8 cellular contexts compared by ENCODE assay signal in genomic region chr1:100894622-100895539, GRCh38. TPM values are rescaled to one million over a fixed set of nuclear protein-coding genes. Genes with fewer than 3 reads are reported as not detected.
DNase-seq lines count a peak whose midpoint lies in the region; ATAC-seq, FAIRE-seq and TF ChIP-seq lines count a peak whose summit lies in the region.

A gene with protein sequence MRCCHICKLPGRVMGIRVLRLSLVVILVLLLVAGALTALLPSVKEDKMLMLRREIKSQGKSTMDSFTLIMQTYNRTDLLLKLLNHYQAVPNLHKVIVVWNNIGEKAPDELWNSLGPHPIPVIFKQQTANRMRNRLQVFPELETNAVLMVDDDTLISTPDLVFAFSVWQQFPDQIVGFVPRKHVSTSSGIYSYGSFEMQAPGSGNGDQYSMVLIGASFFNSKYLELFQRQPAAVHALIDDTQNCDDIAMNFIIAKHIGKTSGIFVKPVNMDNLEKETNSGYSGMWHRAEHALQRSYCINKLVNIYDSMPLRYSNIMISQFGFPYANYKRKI (minus strand): TSS chr1:100894842. CDS start chr1:100888757, 6,085 bp downstream.

- peaks cover 0 to 21% of the 10 kb centered on the region in 2 donors for H3K4me1 ChIP-seq in right atrium auricular region
- peaks cover 2% of the 10 kb centered on the region for H3K4me1 ChIP-seq in prostate gland (replicated peaks)
- H3K4me1 ChIP-seq in uterus = peaks cover 0 to 4% of the 10 kb centered on the region in 2 donors

- peaks cover 3% of the 10 kb centered on the region for H3K27me3 Mint-ChIP-seq in T-helper 1 cell treated with Interleukin-12 subunit alpha and Interleukin-12 subunit beta and Interleukin-4 antibody, amounts not matched to agents 30 μg/mL and 1 μg/mL, for 36 hours (ENCODE audit: low read depth)

- intact Hi-C loops in prostate gland (cut with DNase I) = loop anchor here (10.0 kb wide), 1 partner anchor 760 kb away; the partner anchor contains the start of genes SASS6 and TRMT13
- intact Hi-C loops in uterus (cut with DNase I; ENCODE audit: low total_unique reads) = no loop called here

- no peak; the same call in 1 of the 2 replicates for TF ChIP-seq POLR2A in GM12892 (IDR thresholded peaks at IDR 0.05; ENCODE audit: low read depth, low read length)
- peak; percentile 40 for TF ChIP-seq POLR2A in prostate gland (IDR thresholded peaks at IDR 0.05)
- TF ChIP-seq POLR2A in uterus (IDR thresholded peaks at IDR 0.05) = peak in 1 of 2 donors; percentile 34

- peaks cover 38% of the 10 kb centered on the region for H3K4me1 Mint-ChIP-seq in T-helper 1 cell treated with Interleukin-12 subunit alpha and Interleukin-12 subunit beta and Interleukin-4 antibody, amounts not matched to agents 30 μg/mL and 1 μg/mL, for 36 hours (ENCODE audit: low read depth)

- DNase-seq in GM12892 (ENCODE audit: insufficient read length) (peak; percentile 40), NCI-H1436 treated with DMSO at 0.1 percent for 48 hours (lab: John Stamatoyannopoulos, UW) (peak; percentile 15), anterior cingulate cortex (lab: John Stamatoyannopoulos, UW) (peak; percentile 30 to 91 (median 80)), right atrium auricular region (ENCODE audit: low spot score) (peak; percentile 88), prostate gland (ENCODE audit: low spot score) (peak; percentile 89), uterus (peak; percentile 77 to 82)

- WGBS in prostate gland = under 1% methylated on average over 47 of the region's 47 CpGs

- peaks cover 11% of the 10 kb centered on the region for H3K9me3 Mint-ChIP-seq in T-helper 1 cell treated with Interleukin-12 subunit alpha and Interleukin-12 subunit beta and Interleukin-4 antibody, amounts not matched to agents 30 μg/mL and 1 μg/mL, for 36 hours

- H3K27me3 ChIP-seq in right atrium auricular region (no peaks in the 10 kb centered on the region), prostate gland (replicated peaks; ENCODE audit: insufficient read depth) (no peaks in the 10 kb centered on the region), uterus (no peaks in the 10 kb centered on the region)

- peak within 1 kb of the TSS; percentile 98 for H3K27ac Mint-ChIP-seq in T-helper 1 cell treated with Interleukin-12 subunit alpha and Interleukin-12 subunit beta and Interleukin-4 antibody, amounts not matched to agents 30 μg/mL and 1 μg/mL, for 36 hours

- H3K36me3 Mint-ChIP-seq in T-helper 1 cell treated with Interleukin-12 subunit alpha and Interleukin-12 subunit beta and Interleukin-4 antibody, amounts not matched to agents 30 μg/mL and 1 μg/mL, for 36 hours (ENCODE audit: low read depth) = peaks cover 29% of the 10 kb centered on the region

- ATAC-seq in HG02840 (IDR thresholded peaks at IDR 0.05; ENCODE audit: low FRiP score, unreplicated experiment) = peak; percentile 40

- TF ChIP-seq CTCF in right atrium auricular region (IDR thresholded peaks at IDR 0.05) (no peak), prostate gland (IDR thresholded peaks at IDR 0.05) (no peak), uterus (IDR thresholded peaks at IDR 0.05) (no peak)

- H3K36me3 ChIP-seq in right atrium auricular region (no peaks in the 10 kb centered on the region), prostate gland (no peaks in the 10 kb centered on the region), uterus (no peaks in the 10 kb centered on the region)

- H3K4me3 Mint-ChIP-seq in T-helper 1 cell treated with Interleukin-12 subunit alpha and Interleukin-12 subunit beta and Interleukin-4 antibody, amounts not matched to agents 30 μg/mL and 1 μg/mL, for 36 hours = peak within 1 kb of the TSS; percentile 95

- peak within 1 kb of the TSS; percentile 63 to 66 for H3K4me3 ChIP-seq in right atrium auricular region
- peak within 1 kb of the TSS; percentile 55 to 76 for H3K4me3 ChIP-seq in prostate gland
- peak within 1 kb of the TSS; percentile 70 to 84 for H3K4me3 ChIP-seq in uterus

- H3K27ac ChIP-seq in right atrium auricular region = peak within 1 kb of the TSS; percentile 94 to 96
- H3K27ac ChIP-seq in prostate gland = peak within 1 kb of the TSS; percentile 94
- peak within 1 kb of the TSS; percentile 90 to 93 for H3K27ac ChIP-seq in uterus

- H3K9me3 ChIP-seq in right atrium auricular region (no peaks in the 10 kb centered on the region), prostate gland (no peaks in the 10 kb centered on the region), uterus (no peaks in the 10 kb centered on the region)

- FAIRE-seq in GM12892 (lab: Jason Lieb, UNC) = peak; percentile 57

RNA-seq across cellular contexts. Expression of the gene that starts here (rescaled TPM):
- 13.2 TPM for polyA plus RNA-seq in GM12892 (2012; ENCODE audit: missing spikeins)
- 1 to 10 TPM; 6.3 to 9.5 TPM for total RNA-seq in right atrium auricular region
- 10 to 100 TPM; 11.8 to 17.5 TPM for total RNA-seq in prostate gland
- total RNA-seq in uterus = 10 to 100 TPM in 3 of 4 donors, 1 to 10 TPM in 1; 6.4 to 63.3 (median 18.9) TPM

Comparison
In these comparisons a context has a peak if more than half of its experiments do, and no peak if none do; other contexts are left out.
1. Peak in every context shown above with its lines: DNase-seq, ATAC-seq, H3K4me3 ChIP-seq and H3K27ac ChIP-seq.
2. DNase-seq: peak in every context shown above with its lines; median percentile 89 in prostate gland; 88 in right atrium auricular region; 80 in anterior cingulate cortex; 80 in uterus; 40 in GM12892; 15 in NCI-H1436 treated with DMSO at 0.1 percent for 48 hours.